8 cellular contexts compared by ENCODE assay signal in the genomic region with DNA sequence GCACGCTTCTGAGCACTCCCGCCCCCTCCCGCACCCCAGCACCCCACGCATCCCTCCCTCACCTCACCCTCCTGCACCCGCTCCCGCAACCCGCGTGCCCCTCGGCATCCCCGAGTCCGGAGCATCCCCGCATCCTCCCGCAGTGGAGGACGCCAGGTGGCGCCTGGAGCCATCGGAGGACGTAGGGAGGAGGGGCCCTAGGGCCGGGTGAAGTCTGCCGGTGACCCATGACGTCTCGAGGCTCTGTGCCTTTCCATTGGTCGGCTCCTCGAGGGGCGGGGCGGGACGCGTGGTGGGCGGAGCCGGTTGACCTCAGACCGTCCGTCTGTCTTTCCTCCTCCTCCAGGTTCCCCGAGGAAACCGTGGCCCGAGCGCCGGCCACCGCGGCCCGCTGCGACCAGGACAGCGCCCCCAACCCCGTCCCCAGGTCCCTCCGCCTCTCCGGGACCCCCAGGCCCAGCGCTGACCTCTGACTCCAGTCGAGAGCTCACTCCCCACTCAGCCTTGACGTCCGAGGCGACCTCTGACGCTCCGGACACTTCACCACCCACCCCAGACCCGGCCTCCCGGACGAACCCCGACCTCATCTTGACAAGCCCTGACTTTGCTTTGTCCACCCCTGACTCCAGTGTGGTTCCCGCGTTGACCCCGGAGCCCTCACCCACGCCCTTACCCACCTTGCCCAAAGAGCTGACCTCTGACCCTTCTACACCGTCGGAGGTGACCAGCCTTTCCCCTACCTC. TPM values are rescaled to one million over a fixed set of nuclear protein-coding genes. Genes with fewer than 3 reads are reported as not detected.
A peak's percentile ranks its signal among the peaks of the same experiment; 100 is the strongest.
DNase-seq lines count a peak whose midpoint lies in the region; ATAC-seq and TF ChIP-seq lines count a peak whose summit lies in the region.

No MANE protein-coding gene starts in this region.

- peak; percentile 95 for TF ChIP-seq CTCF in IMR-90 (conservative IDR thresholded peaks at IDR 0.05; ENCODE audit: low read depth, low read length)
- TF ChIP-seq CTCF in OCI-LY7 (conservative IDR thresholded peaks at IDR 0.05; ENCODE audit: low read length) = peak; percentile 82
- TF ChIP-seq CTCF in epithelial cell of proximal tubule (conservative IDR thresholded peaks at IDR 0.05; ENCODE audit: low read depth, low read length) = peak; percentile 94

- no peaks in the 10 kb centered on the region for H3K9me3 ChIP-seq in IMR-90 (ENCODE audit: control insufficient read depth, insufficient read depth, low read length)
- no peaks in the 10 kb centered on the region for H3K9me3 ChIP-seq in OCI-LY7 (ENCODE audit: low read length)
- H3K9me3 ChIP-seq in mucosa of rectum (ENCODE audit: control insufficient read depth in 2 of 2, low read length in 2 of 2) = no peaks in the 10 kb centered on the region

- no peak overlapping the region for H3K18ac ChIP-seq in IMR-90 (ENCODE audit: low read depth, low read length)

- H4K91ac ChIP-seq in IMR-90 (ENCODE audit: insufficient read depth, low read depth, low read length) = no peak overlapping the region

- peak overlapping the region; percentile 27 for H3K4ac ChIP-seq in IMR-90 (ENCODE audit: low read depth, low read length)

- peak overlapping the region; percentile 52; the same call in 1 of the 2 replicates for H3K4me2 ChIP-seq in IMR-90 (ENCODE audit: low read depth, low read length)
- H3K4me2 ChIP-seq in OCI-LY7 (ENCODE audit: low read length) = peak overlapping the region; percentile 84

- TF ChIP-seq RAD21 in IMR-90 (IDR thresholded peaks at IDR 0.05; ENCODE audit: low read length) = peak; percentile 98

- BruUV-seq in IMR-90 (replicated peaks; lab: Mats Ljungman, UMichigan) (no TSS peak), OCI-LY7 (replicated peaks; lab: Mats Ljungman, UMichigan) (no TSS peak)

- H3K9me1 ChIP-seq in IMR-90 (ENCODE audit: insufficient read depth, low read length) = peaks cover 22% of the 10 kb centered on the region

- in situ Hi-C loops in IMR-90 (cut with MboI; ENCODE audit: low sequenced_read_pairs) = loop anchor here (5.0 kb wide), 1 partner anchor 90 kb away; the partner anchor contains the start of gene ZNF865

- H3K27me3 ChIP-seq in IMR-90 (ENCODE audit: control insufficient read depth, insufficient read depth, low read length) = no peaks in the 10 kb centered on the region
- H3K27me3 ChIP-seq in mucosa of rectum (ENCODE audit: control insufficient read depth in 2 of 2, insufficient read depth in 2 of 2, low read length in 2 of 2) = no peaks in the 10 kb centered on the region

- peak overlapping the region; percentile 24 for H3K27ac ChIP-seq in IMR-90 (ENCODE audit: insufficient read depth, low read length)
- H3K27ac ChIP-seq in OCI-LY7 (ENCODE audit: low read depth, low read length, poor library complexity, severe bottlenecking) = no peak overlapping the region
- H3K27ac ChIP-seq in mucosa of rectum (ENCODE audit: low read depth in 2 of 2, low read length in 2 of 2) = peak overlapping the region; percentile 75 to 81

- intact Hi-C loops in IMR-90 (cut with micrococcal nuclease) = loop anchor here (1.0 to 2.0 kb wide), 4 partner anchors 20 to 115 kb away; partner anchors contain the start of genes SBK2 and ZNF579
- intact Hi-C loops in OCI-LY7 (cut with micrococcal nuclease; ENCODE audit: unreplicated experiment) = loop anchor here (1.0 kb wide), 2 partner anchors 89 to 114 kb away; no protein-coding TSS in a partner anchor

- H2AK9ac ChIP-seq in IMR-90 (replicated peaks; ENCODE audit: low read depth, low read length, poor library complexity) = peak overlapping the region; percentile 98

- H2BK20ac ChIP-seq in IMR-90 (ENCODE audit: low read depth, low read length) = no peak overlapping the region; the same call in 1 of the 2 replicates

- H3K79me1 ChIP-seq in IMR-90 (ENCODE audit: low read depth in 1 of 2, low read length in 2 of 2) = peaks cover 0 to 18% of the 10 kb centered on the region in 2 experiments; a peak in 2 of 4 replicates

- ATAC-seq in GM21529 (IDR thresholded peaks at IDR 0.05; ENCODE audit: unreplicated experiment) (peak; percentile 100), IMR-90 (ENCODE audit: low read depth) (peak; percentile 99)

- WGBS in IMR-90 (ENCODE audit: extremely low coverage in 2 of 2, insufficient read length in 1 of 2), 2 experiments = 30% methylated on average over 23 of the region's 61 CpGs; no CpG with 5 or more reads in 1 of the 2 experiments

- dilution Hi-C loops in IMR-90 (cut with HindIII; ENCODE audit: low sequenced_read_pairs, unreplicated experiment) = no loop called here

- no peak overlapping the region for H3K56ac ChIP-seq in IMR-90 (ENCODE audit: extremely low read depth, insufficient read depth, low read length)

- H2BK5ac ChIP-seq in IMR-90 (ENCODE audit: low read depth, low read length, poor library complexity, severe bottlenecking) = peak overlapping the region; percentile 10

- H3K14ac ChIP-seq in IMR-90 (replicated peaks; ENCODE audit: low read depth, low read length) = no peak overlapping the region

- no peaks in the 10 kb centered on the region for H3K9me2 ChIP-seq in OCI-LY7 (ENCODE audit: insufficient read depth, low read length)

- DNase-seq in DMS114 treated with DMSO at 0.1 percent for 48 hours (lab: John Stamatoyannopoulos, UW; ENCODE audit: unreplicated experiment) (peak; percentile 88), IMR-90 (peak; percentile 91), OCI-LY7 (ENCODE audit: low spot score) (peak; percentile 93), activated T-cell treated with anti-CD3 and anti-CD28 coated beads for 4 hours (peak; percentile 85), epithelial cell of proximal tubule (ENCODE audit: low read depth) (peak; percentile 30)
- peak; percentile 81 to 83 for DNase-seq in stimulated activated CD8-positive, alpha-beta memory T cell treated with anti-CD3 and anti-CD28 coated beads, Interleukin-4, amount 100 ng/mL, for 4 hours (ENCODE audit: low read depth in 2 of 2, low spot score in 1 of 2)

- peak overlapping the region in 1 of 2 experiments; percentile 79; a peak in 1 of 4 replicates for H4K8ac ChIP-seq in IMR-90 (ENCODE audit: low read depth in 2 of 2, low read length in 2 of 2)

- H3K36me3 ChIP-seq in IMR-90 (ENCODE audit: control insufficient read depth, insufficient read depth, low read length) (no peaks in the 10 kb centered on the region), OCI-LY7 (ENCODE audit: insufficient read depth, low read length) (no peaks in the 10 kb centered on the region), mucosa of rectum (ENCODE audit: control insufficient read depth in 2 of 2, insufficient read depth in 2 of 2, low read length in 2 of 2) (no peaks in the 10 kb centered on the region)

- H4K20me1 ChIP-seq in IMR-90 (ENCODE audit: insufficient read depth, low read length) (no peaks in the 10 kb centered on the region), OCI-LY7 (ENCODE audit: insufficient read depth, low read length) (no peaks in the 10 kb centered on the region)

- 0 out of 2 replicates have a peak overlapping the region, but pooled peaks have one; percentile 10 for H2BK120ac ChIP-seq in IMR-90 (ENCODE audit: low read depth, low read length)

- H2AK5ac ChIP-seq in IMR-90 (ENCODE audit: low read depth, low read length) = peak overlapping the region; percentile 22

- H2AFZ ChIP-seq in IMR-90 (replicated peaks; ENCODE audit: low read length, poor library complexity) (peak overlapping the region; percentile 92), OCI-LY7 (ENCODE audit: low read length) (peak overlapping the region; percentile 52; the same call in 1 of the 2 replicates)

- H3K23ac ChIP-seq in IMR-90 (ENCODE audit: low read depth, low read length) = no peak overlapping the region

- H3K4me1 ChIP-seq in IMR-90 (ENCODE audit: control insufficient read depth, insufficient read depth, low read length) (peaks cover 2% of the 10 kb centered on the region; the same call in 1 of the 2 replicates), OCI-LY7 (ENCODE audit: insufficient read depth, low read length, poor library complexity, severe bottlenecking) (peaks cover 8% of the 10 kb centered on the region), mucosa of rectum (ENCODE audit: control insufficient read depth in 2 of 2, insufficient read depth in 2 of 2, low read length in 2 of 2) (peaks cover 4% of the 10 kb centered on the region in 2 donors)

- H3K79me2 ChIP-seq in OCI-LY7 (ENCODE audit: insufficient read depth, low read depth, low read length) = no peaks in the 10 kb centered on the region

- TF ChIP-seq POLR2A in IMR-90 (IDR thresholded peaks at IDR 0.05; ENCODE audit: low read depth, low read length) = peak; percentile 44; the same call in 1 of the 2 replicates

- H3K9ac ChIP-seq in IMR-90 (ENCODE audit: low read depth, low read length) (no peak overlapping the region), mucosa of rectum (ENCODE audit: low read depth in 1 of 2, low read length in 2 of 2) (peak overlapping the region; percentile 66 to 90)

- POLR2A ChIA-PET in IMR-90 (lab: Charles Lee; ENCODE audit: unreplicated experiment) (no interaction called here), OCI-LY7 (lab: Charles Lee) (no interaction called here)

- H2BK15ac ChIP-seq in IMR-90 (ENCODE audit: low read depth, low read length) = no peak overlapping the region

- CTCF ChIA-PET in IMR-90 (lab: Yijun Ruan, JAX) = interaction anchor here (0.7 to 1.0 kb wide), 3 partner anchors 31 to 103 kb away, joined by 3 to 7 read pairs (median 4); partner anchors contain the start of gene ZNF865
- CTCF ChIA-PET in OCI-LY7 (lab: Charles Lee; ENCODE audit: unreplicated experiment) = interaction anchor here (0.6 kb wide), 1 partner anchor 107 kb away, joined by 4 read pairs; the partner anchor contains the start of gene ZNF784

- H4K5ac ChIP-seq in IMR-90 (ENCODE audit: low read depth, low read length) = peak overlapping the region; percentile 38

- H3K4me3 ChIP-seq in IMR-90 (ENCODE audit: insufficient read depth, low read depth, low read length) = peak overlapping the region; percentile 9
- H3K4me3 ChIP-seq in OCI-LY7 (ENCODE audit: low read depth, low read length, poor library complexity, severe bottlenecking) = peak overlapping the region; percentile 58
- H3K4me3 ChIP-seq in epithelial cell of proximal tubule (ENCODE audit: low read depth, low read length) = peak overlapping the region; percentile 65
- peak overlapping the region; percentile 60 to 68 for H3K4me3 ChIP-seq in mucosa of rectum (ENCODE audit: low read length in 2 of 2)

RNA-seq across cellular contexts. Expression of gene SBK2, which starts 19.9 kb away (rescaled TPM):
- total RNA-seq in IMR-90 (2012; rRNA removed) (not detected in 2 replicates), OCI-LY7 (2022) (not detected in 2 replicates), epithelial cell of proximal tubule (0.58 and 2.9 TPM in 2 replicates)
- 0.30 and 0.48 TPM in 2 replicates for polyA plus RNA-seq in IMR-90 (2012; rRNA removed)
- 0.47 TPM in 1 of 2 replicates, not detected in the other for polyA plus RNA-seq in IMR-90 (2012; cell fraction: cytosol; rRNA removed)
- 3.7 and 5.3 TPM in 2 replicates for polyA plus RNA-seq in IMR-90 (2012; cell fraction: nucleus; rRNA removed; ENCODE audit: low replicate concordance)
- not detected in 2 replicates for total RNA-seq in OCI-LY7 (2014; rRNA removed; shearing (Covaris generic))

RNA-seq across cellular contexts. Expression of gene SBK3, which starts 28.3 kb away (rescaled TPM):
- total RNA-seq in IMR-90 (2012; rRNA removed) = 0.18 TPM in 1 of 2 replicates, not detected in the other
- 0.05 and 0.16 TPM in 2 replicates for polyA plus RNA-seq in IMR-90 (2012; rRNA removed)
- 0.08 TPM in 1 of 2 replicates, not detected in the other for polyA plus RNA-seq in IMR-90 (2012; cell fraction: cytosol; rRNA removed)
- 0.15 and 0.35 TPM in 2 replicates for polyA plus RNA-seq in IMR-90 (2012; cell fraction: nucleus; rRNA removed; ENCODE audit: low replicate concordance)
- total RNA-seq in OCI-LY7 (2014; rRNA removed; shearing (Covaris generic)) = not detected in 2 replicates
- 0.34 and 0.68 TPM in 2 replicates for total RNA-seq in OCI-LY7 (2022)
- 0.23 TPM in 1 of 2 replicates, not detected in the other for total RNA-seq in epithelial cell of proximal tubule

RNA-seq across cellular contexts. Expression of gene SSC5D, which starts 28.8 kb away (rescaled TPM):
- total RNA-seq in IMR-90 (2012; rRNA removed) (1.4 and 1.7 TPM in 2 replicates), OCI-LY7 (2022) (1.7 and 2.7 TPM in 2 replicates), epithelial cell of proximal tubule (0.86 TPM in 1 of 2 replicates, not detected in the other)
- 14.1 and 19.1 TPM in 2 replicates for polyA plus RNA-seq in IMR-90 (2012; rRNA removed)
- polyA plus RNA-seq in IMR-90 (2012; cell fraction: cytosol; rRNA removed) = 10.9 and 19.1 TPM in 2 replicates
- polyA plus RNA-seq in IMR-90 (2012; cell fraction: nucleus; rRNA removed; ENCODE audit: low replicate concordance) = 44.4 and 80.8 TPM in 2 replicates
- 0.23 and 0.50 TPM in 2 replicates for total RNA-seq in OCI-LY7 (2014; rRNA removed; shearing (Covaris generic))

RNA-seq across cellular contexts. Expression of gene NAT14, which starts 32.1 kb away (rescaled TPM):
- total RNA-seq in IMR-90 (2012; rRNA removed) (4.3 and 7.2 TPM in 2 replicates), OCI-LY7 (2022) (24.2 and 28.3 TPM in 2 replicates), epithelial cell of proximal tubule (29.0 and 29.2 TPM in 2 replicates)
- 40.9 and 41.2 TPM in 2 replicates for polyA plus RNA-seq in IMR-90 (2012; rRNA removed)
- 42.0 and 62.9 TPM in 2 replicates for polyA plus RNA-seq in IMR-90 (2012; cell fraction: cytosol; rRNA removed)
- 65.5 and 111 TPM in 2 replicates for polyA plus RNA-seq in IMR-90 (2012; cell fraction: nucleus; rRNA removed; ENCODE audit: low replicate concordance)
- 29.1 and 33.2 TPM in 2 replicates for total RNA-seq in OCI-LY7 (2014; rRNA removed; shearing (Covaris generic))

RNA-seq across cellular contexts. Expression of gene ZNF628, which starts 40.6 kb away (rescaled TPM):
- total RNA-seq in IMR-90 (2012; rRNA removed) = 0.18 and 0.28 TPM in 2 replicates
- 1.9 and 2.6 TPM in 2 replicates for polyA plus RNA-seq in IMR-90 (2012; rRNA removed)
- polyA plus RNA-seq in IMR-90 (2012; cell fraction: cytosol; rRNA removed) = 2.0 and 4.3 TPM in 2 replicates
- 4.7 and 12.2 TPM in 2 replicates for polyA plus RNA-seq in IMR-90 (2012; cell fraction: nucleus; rRNA removed; ENCODE audit: low replicate concordance)
- total RNA-seq in OCI-LY7 (2014; rRNA removed; shearing (Covaris generic)) = 1.8 and 5.2 TPM in 2 replicates
- 8.6 and 10.6 TPM in 2 replicates for total RNA-seq in OCI-LY7 (2022)
- total RNA-seq in epithelial cell of proximal tubule = 4.2 and 6.2 TPM in 2 replicates

Comparison
In these comparisons a context has a peak if more than half of its experiments do, and no peak if none do; other contexts are left out.
1. DNase-seq: peak in every context shown above with its lines; median percentile 93 in OCI-LY7; 91 in IMR-90; 88 in DMS114 treated with DMSO at 0.1 percent for 48 hours; 85 in activated T-cell treated with anti-CD3 and anti-CD28 coated beads for 4 hours; 82 in stimulated activated CD8-positive, alpha-beta memory T cell treated with anti-CD3 and anti-CD28 coated beads, Interleukin-4, amount 100 ng/mL, for 4 hours; 30 in epithelial cell of proximal tubule.
2. H3K4me3 ChIP-seq: peak in every context shown above with its lines; median percentile 65 in epithelial cell of proximal tubule; 64 in mucosa of rectum; 58 in OCI-LY7; 9 in IMR-90.